In the genomic region with DNA sequence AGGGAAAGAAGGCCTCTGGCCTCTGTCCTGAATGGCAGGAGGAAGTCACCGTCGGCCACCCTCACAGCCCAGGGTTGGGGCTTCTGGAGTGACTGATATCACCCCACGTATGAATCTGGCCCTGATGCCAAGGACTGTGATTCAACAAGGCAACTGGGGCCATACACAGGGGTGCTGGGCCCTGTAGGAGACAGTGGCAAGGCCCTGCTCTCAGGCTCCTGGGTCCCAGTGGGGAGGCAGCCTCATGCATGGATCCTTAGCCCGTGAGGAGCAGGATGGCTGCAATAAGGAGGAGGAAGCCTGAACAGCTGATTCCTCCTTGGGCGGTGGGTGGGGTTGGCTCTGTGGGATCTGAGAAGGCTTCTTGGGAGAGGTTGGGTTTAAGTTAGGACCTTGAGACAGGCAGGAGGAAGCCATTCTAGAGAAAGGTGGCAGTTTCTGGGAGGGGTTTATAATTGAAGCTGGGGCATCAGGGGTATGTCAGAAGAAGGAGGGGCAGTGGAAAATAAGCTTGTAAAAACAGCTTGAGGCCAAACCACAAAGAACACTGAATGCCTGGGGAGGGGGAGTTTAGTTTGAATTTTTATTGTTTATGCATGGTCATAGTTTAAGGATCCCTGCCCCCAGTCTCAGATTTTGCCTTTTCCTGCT, we compare ENCODE assay signal across 18 cellular contexts. TPM values are rescaled to one million over a fixed set of nuclear protein-coding genes. Genes with fewer than 3 reads are reported as not detected.
A peak's percentile ranks its signal among the peaks of the same experiment; 100 is the strongest.
DNase-seq lines count a peak whose midpoint lies in the region; ATAC-seq and TF ChIP-seq lines count a peak whose summit lies in the region.
"Had no signal": no experiment of that assay in that cellular context is flagged by ENCODE, and none has a peak within 500 bp of the region (broad histone marks: within the 10 kb centered on the region; RNA-seq: fewer than 3 reads in every experiment).

No MANE protein-coding gene starts in this region.

- WGBS in psoas muscle, 3 donors: 40 to 58% (median 45%) methylated on average over 5 of the region's 5 CpGs
- WGBS in lower leg skin, 2 donors: 65 to 78% methylated on average over 5 of the region's 5 CpGs

- no peaks in the 10 kb centered on the region for H4K20me1 ChIP-seq in fibroblast of lung (ENCODE audit: control insufficient read depth, extremely low read depth, insufficient read depth, low read length)

- DNase-seq in EH (ENCODE audit: low read depth) (peak; percentile 17), RWPE1 (ENCODE audit: low spot score) (no peak), fibroblast of lung (ENCODE audit: low read depth in 2 of 2) (peak in 1 of 2 donors; percentile 19), psoas muscle (no peak), lower leg skin (ENCODE audit: low spot score in 2 of 2) (no peak), Kasumi-1 (lab: John Stamatoyannopoulos, UW) (no peak), ecto neural progenitor cell (ENCODE audit: low spot score) (no peak)
- DNase-seq: activated CD4-positive, alpha-beta T cell treated with anti-CD3 and anti-CD28 coated beads, Interleukin-2, amount 50 U/mL, for 48 hours; activated naive CD4-positive, alpha-beta T cell treated with Interleukin-2 at 50 U/mL for 16 hours; immature natural killer cell; naive thymus-derived CD4-positive, alpha-beta T cell; NCI-H524 treated with DMSO at 0.1 percent for 48 hours; T-cell had no signal

- no peak overlapping the region for H3K4me3 ChIP-seq in fibroblast of lung (replicated peaks in 1 of 4; ENCODE audit: control extremely low read depth in 1 of 4, insufficient read depth in 1 of 4, low read depth in 3 of 4, low read length in 4 of 4)
- H3K4me3 ChIP-seq in psoas muscle: no peak overlapping the region
- H3K4me3 ChIP-seq in lower leg skin (ENCODE audit: low read depth, poor library complexity, severe bottlenecking): no peak overlapping the region
- H3K4me3 ChIP-seq: GM12878, heart right ventricle, lung had no signal

- peak overlapping the region; percentile 77 for H2AFZ ChIP-seq in fibroblast of lung (ENCODE audit: low read length)

- ATAC-seq in psoas muscle (peak in 3 of 4 donors; percentile 4 to 37 (median 20)), HG02610 (IDR thresholded peaks at IDR 0.05; ENCODE audit: unreplicated experiment) (no peak)
- ATAC-seq: naive thymus-derived CD4-positive, alpha-beta T cell; T-cell had no signal

- POLR2A ChIA-PET in RWPE1 (lab: Yijun Ruan, JAX; ENCODE audit: low non-redundant PET): no interaction called here

- TF ChIP-seq CTCF in RWPE1 (conservative IDR thresholded peaks at IDR 0.05; ENCODE audit: low read depth): no peak
- TF ChIP-seq CTCF in fibroblast of lung (conservative IDR thresholded peaks at IDR 0.05 in 1 of 2, IDR thresholded peaks at IDR 0.05 in 1 of 2; ENCODE audit: low read depth in 1 of 2, low read length in 2 of 2): no peak
- TF ChIP-seq CTCF in psoas muscle (IDR thresholded peaks at IDR 0.05): no peak
- TF ChIP-seq CTCF in lower leg skin (IDR thresholded peaks at IDR 0.05): no peak

- TF ChIP-seq POLR2A in lower leg skin (IDR thresholded peaks at IDR 0.05): no peak

- H3K4me1 ChIP-seq in fibroblast of lung (ENCODE audit: control insufficient read depth, extremely low read depth, insufficient read depth, low read length): peaks cover 37% of the 10 kb centered on the region
- H3K4me1 ChIP-seq in psoas muscle: peaks cover 23% of the 10 kb centered on the region

- intact Hi-C loops in psoas muscle (cut with DNase I): loop anchor here in 1 of 2 donors (2.0 to 5.0 kb wide), 2 partner anchors 42 to 137 kb away; partner anchors contain the start of gene LAPTM4A
- intact Hi-C loops in lower leg skin (cut with DNase I; ENCODE audit: low total_unique reads): no loop called here

- H3K27ac ChIP-seq in RWPE1 (peak overlapping the region; percentile 94), fibroblast of lung (ENCODE audit: insufficient read depth, low read length) (peak overlapping the region; percentile 29), psoas muscle (no peak overlapping the region)
- H3K27ac ChIP-seq: heart right ventricle, HL-60 had no signal

- no peaks in the 10 kb centered on the region for H3K36me3 ChIP-seq in fibroblast of lung (ENCODE audit: control insufficient read depth, insufficient read depth, low read length)
- H3K36me3 ChIP-seq in psoas muscle (ENCODE audit: insufficient read depth in 1 of 2, low read depth in 1 of 2): no peaks in the 10 kb centered on the region
- H3K36me3 ChIP-seq: heart right ventricle had no signal

- H3K79me2 ChIP-seq in fibroblast of lung (ENCODE audit: control insufficient read depth, insufficient read depth, low read length): no peaks in the 10 kb centered on the region

- CTCF ChIA-PET in RWPE1 (lab: Yijun Ruan, JAX): interaction anchor here (0.6 to 1.6 kb wide), 8 partner anchors 12 to 505 kb away, joined by 3 to 6 read pairs (median 4); partner anchors contain the start of gene MATN3

- H3K9ac ChIP-seq in fibroblast of lung (ENCODE audit: insufficient read depth, low read length): no peak overlapping the region

- H3K9me3 ChIP-seq in fibroblast of lung (ENCODE audit: control insufficient read depth, insufficient read depth, low read depth, low read length) (no peaks in the 10 kb centered on the region), psoas muscle (no peaks in the 10 kb centered on the region)
- H3K9me3 ChIP-seq: heart right ventricle had no signal

- H3K27me3 ChIP-seq in fibroblast of lung (ENCODE audit: control insufficient read depth, insufficient read depth, low read length): no peaks in the 10 kb centered on the region
- no peaks in the 10 kb centered on the region for H3K27me3 ChIP-seq in psoas muscle (ENCODE audit: insufficient read depth in 3 of 3, low read length in 2 of 3)

- no peak overlapping the region for H3K4me2 ChIP-seq in fibroblast of lung (ENCODE audit: extremely low read depth, insufficient read depth, low read length)

RNA-seq across cellular contexts. Expression of gene LAPTM4A, which starts 42.8 kb away (rescaled TPM):
- 155 and 193 TPM in 2 replicates for total RNA-seq in fibroblast of lung
- polyA plus RNA-seq in fibroblast of lung: 634 and 1,101 TPM in 2 replicates
- 303 and 486 TPM in 2 replicates for polyA plus RNA-seq in fibroblast of lung (2012)
- 73.7 and 98.5 TPM in 2 replicates for polyA minus RNA-seq in fibroblast of lung (ENCODE audit: low replicate concordance)
- 10 to 100 TPM; 68.2 to 78.8 (median 70.5) TPM for total RNA-seq in psoas muscle
- polyA plus RNA-seq in psoas muscle: 100 to 1,000 TPM in 2 of 3 donors, 10 to 100 TPM in 1; 88.7 to 124 (median 104) TPM
- 100 to 1,000 TPM; 102 to 139 (median 119) TPM for total RNA-seq in lower leg skin
